ENCODE assay signal across 22 cellular contexts in the genomic region with DNA sequence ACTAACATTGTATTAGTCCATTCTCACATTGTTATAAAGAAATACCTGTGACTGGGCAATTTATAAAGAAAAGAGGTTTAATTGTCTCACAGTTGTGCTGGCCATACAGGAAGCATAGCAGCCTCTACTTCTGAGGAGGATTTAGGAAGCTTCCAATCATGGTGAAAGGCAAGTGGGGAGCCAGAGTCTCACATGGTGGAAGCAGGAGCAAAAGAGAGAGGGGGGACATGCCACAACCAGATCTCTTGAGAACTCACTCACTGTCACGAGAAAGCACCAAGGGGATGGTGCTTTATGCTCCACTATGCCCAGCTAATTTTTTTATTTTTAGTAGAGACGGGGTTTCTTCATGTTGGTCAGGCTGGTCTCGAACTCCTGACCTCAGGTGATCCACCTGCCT. TPM values are rescaled to one million over a fixed set of nuclear protein-coding genes. Genes with fewer than 3 reads are reported as not detected.
DNase-seq lines count a peak whose midpoint lies in the region; ATAC-seq and TF ChIP-seq lines count a peak whose summit lies in the region.
"Had no signal": no experiment of that assay in that cellular context is flagged by ENCODE, and none has a peak within 500 bp of the region (broad histone marks: within the 10 kb centered on the region; RNA-seq: fewer than 3 reads in every experiment).

No MANE protein-coding gene starts in this region.

- no peak overlapping the region for H3K27ac ChIP-seq in CD8-positive, alpha-beta T cell (ENCODE audit: low read depth, low read length)
- H3K27ac ChIP-seq in SJSA1, result no peak overlapping the region
- H3K27ac ChIP-seq: 22Rv1; A549; BLaER1 treated with 17β-estradiol and CSF1 and Interleukin-3, amounts not matched to agents 10 nM and 100 nM; C4-2B had no signal

- peaks cover 3% of the 10 kb centered on the region for H3K9me3 Mint-ChIP-seq in CD8-positive, alpha-beta T cell
- H3K9me3 Mint-ChIP-seq in nephron progenitor cell, result peaks cover 31% of the 10 kb centered on the region

- no peak for DNase-seq in CD8-positive, alpha-beta T cell
- peak; percentile 65 to 81 for DNase-seq in SJSA1 (ENCODE audit: low read depth in 1 of 2, low spot score in 2 of 2)
- no peak for DNase-seq in nephron progenitor cell
- no peak for DNase-seq in SIG-M5 (lab: John Stamatoyannopoulos, UW)
- DNase-seq: AML-193; CD4-positive, alpha-beta T cell; CD8-positive, alpha-beta memory T cell; COR-L47; DMS 273 treated with DMSO at 0.1 percent for 48 hours; DMS153; DMS53; DMS79; DND-41; EL; GDM1 had no signal

- no peak for ATAC-seq in CD8-positive, alpha-beta T cell
- no peak for ATAC-seq in GM18858 (IDR thresholded peaks at IDR 0.05; ENCODE audit: unreplicated experiment)
- ATAC-seq: A549, GM12878 had no signal

- H3K27me3 Mint-ChIP-seq in CD8-positive, alpha-beta T cell (ENCODE audit: low read depth), result no peaks in the 10 kb centered on the region
- H3K27me3 Mint-ChIP-seq in nephron progenitor cell (ENCODE audit: low read depth, poor library complexity), result no peaks in the 10 kb centered on the region
- H3K27me3 Mint-ChIP-seq: B cell; CD4-positive, alpha-beta T cell had no signal

- H3K36me3 ChIP-seq in CD8-positive, alpha-beta T cell (ENCODE audit: insufficient read depth, low read length), result peaks cover 17% of the 10 kb centered on the region
- H3K36me3 ChIP-seq in SJSA1, result peaks cover 61% of the 10 kb centered on the region

- peak overlapping the region; percentile 21 for H3K27ac Mint-ChIP-seq in CD8-positive, alpha-beta T cell
- H3K27ac Mint-ChIP-seq in nephron progenitor cell, result peak overlapping the region; percentile 68
- H3K27ac Mint-ChIP-seq: B cell; CD4-positive, alpha-beta T cell had no signal

- no peaks in the 10 kb centered on the region for H3K4me1 ChIP-seq in CD8-positive, alpha-beta T cell (ENCODE audit: insufficient read depth, low read length)
- no peaks in the 10 kb centered on the region for H3K4me1 ChIP-seq in SJSA1 (replicated peaks)
- H3K4me1 ChIP-seq: A549; BLaER1 treated with 17β-estradiol and CSF1 and Interleukin-3, amounts not matched to agents 10 nM and 100 nM had no signal

- H3K9me3 ChIP-seq in CD8-positive, alpha-beta T cell (ENCODE audit: low read length), result peaks cover 9% of the 10 kb centered on the region
- peaks cover 10% of the 10 kb centered on the region for H3K9me3 ChIP-seq in SJSA1 (replicated peaks)

- H3K27me3 ChIP-seq in CD8-positive, alpha-beta T cell (ENCODE audit: insufficient read depth, low read length), result no peaks in the 10 kb centered on the region
- H3K27me3 ChIP-seq in SJSA1 (replicated peaks), result no peaks in the 10 kb centered on the region
- H3K27me3 ChIP-seq: BLaER1 treated with 17β-estradiol and CSF1 and Interleukin-3, amounts not matched to agents 10 nM and 100 nM had no signal

- no peak overlapping the region for H3K4me3 Mint-ChIP-seq in CD8-positive, alpha-beta T cell
- no peak overlapping the region for H3K4me3 Mint-ChIP-seq in nephron progenitor cell
- H3K4me3 Mint-ChIP-seq: B cell; CD4-positive, alpha-beta T cell; CD8-positive, alpha-beta memory T cell had no signal

- no peak overlapping the region for H3K4me3 ChIP-seq in CD8-positive, alpha-beta T cell (ENCODE audit: low read depth, low read length)
- no peak overlapping the region for H3K4me3 ChIP-seq in SJSA1
- H3K4me3 ChIP-seq: A549; BLaER1 treated with 17β-estradiol and CSF1 and Interleukin-3, amounts not matched to agents 10 nM and 100 nM; GM12878 had no signal

- intact Hi-C loops in CD8-positive, alpha-beta T cell (cut with DNase I, micrococcal nuclease), result no loop called here

- TF ChIP-seq CTCF in CD8-positive, alpha-beta T cell (IDR thresholded peaks at IDR 0.05), result no peak
- TF ChIP-seq CTCF in nephron progenitor cell (IDR thresholded peaks at IDR 0.05), result no peak

- peaks cover 7% of the 10 kb centered on the region for H3K4me1 Mint-ChIP-seq in CD8-positive, alpha-beta T cell (ENCODE audit: low read depth)
- H3K4me1 Mint-ChIP-seq in nephron progenitor cell, result no peaks in the 10 kb centered on the region

- POLR2A ChIA-PET in CD8-positive, alpha-beta T cell (lab: Charles Lee), result no interaction called here

- peaks cover 71% of the 10 kb centered on the region for H3K36me3 Mint-ChIP-seq in CD8-positive, alpha-beta T cell
- peaks cover 73% of the 10 kb centered on the region for H3K36me3 Mint-ChIP-seq in nephron progenitor cell (ENCODE audit: low read depth)

- CTCF ChIA-PET in CD8-positive, alpha-beta T cell (lab: Charles Lee), result interaction anchor here (1.2 kb wide), 1 partner anchor 14 kb away, joined by 4 read pairs; the partner anchor contains the start of gene OS9

RNA-seq across cellular contexts. Expression of gene OS9, which starts 13.3 kb away (rescaled TPM):
- 100 to 1,000 TPM; 105 to 119 TPM for total RNA-seq in CD8-positive, alpha-beta T cell
- 4,436 and 6,328 TPM in 2 replicates for total RNA-seq in SJSA1 (2014; rRNA removed; shearing (Covaris generic))

RNA-seq across cellular contexts. Expression of gene AGAP2, which starts 31.3 kb away (rescaled TPM):
- total RNA-seq in CD8-positive, alpha-beta T cell, result 10 to 100 TPM; 22.2 to 23.5 TPM
- 0.78 and 0.89 TPM in 2 replicates for total RNA-seq in SJSA1 (2014; rRNA removed; shearing (Covaris generic))

RNA-seq across cellular contexts. Expression of gene TSPAN31, which starts 37.6 kb away (rescaled TPM):
- total RNA-seq in CD8-positive, alpha-beta T cell, result 1 to 10 TPM; 7.3 to 8.0 TPM
- 429 and 571 TPM in 2 replicates for total RNA-seq in SJSA1 (2014; rRNA removed; shearing (Covaris generic))

RNA-seq across cellular contexts. Expression of gene CDK4, which starts 44.9 kb away (rescaled TPM):
- 10 to 100 TPM in 1 of 2 experiments, 1 to 10 TPM in 1; 8.5 to 10.0 TPM for total RNA-seq in CD8-positive, alpha-beta T cell
- total RNA-seq in SJSA1 (2014; rRNA removed; shearing (Covaris generic)), result 3,953 and 4,723 TPM in 2 replicates

RNA-seq across cellular contexts. Expression of gene MARCHF9, which starts 47.7 kb away (rescaled TPM):
- total RNA-seq in CD8-positive, alpha-beta T cell, result 10 to 100 TPM; 23.1 to 25.1 TPM
- total RNA-seq in SJSA1 (2014; rRNA removed; shearing (Covaris generic)), result 88.7 and 107 TPM in 2 replicates

Comparison
In these comparisons a context has a peak if more than half of its experiments do, and no peak if none do; other contexts are left out.
1. DNase-seq: peak in SJSA1 (2 of 2); none in CD8-positive, alpha-beta T cell (0 of 7), nephron progenitor cell (single experiment) and SIG-M5 (single experiment).
2. RNA of gene OS9, which starts 13.3 kb away (total RNA-seq): 4,436 to 6,328 TPM in SJSA1; 105 to 119 TPM in CD8-positive, alpha-beta T cell; every median in the first group is over 10 times any median in the second.
3. RNA of gene AGAP2, which starts 31.3 kb away (total RNA-seq): 22.2 to 23.5 TPM in CD8-positive, alpha-beta T cell; 0.78 to 0.89 TPM in SJSA1; every median in the first group is over 10 times any median in the second.
4. RNA of gene TSPAN31, which starts 37.6 kb away (total RNA-seq): 429 to 571 TPM in SJSA1; 7.3 to 8.0 TPM in CD8-positive, alpha-beta T cell; every median in the first group is over 10 times any median in the second.